10 cellular contexts compared by ENCODE assay signal in genomic region chr6:111759413-111759835, GRCh38.
DNase-seq lines count a peak whose midpoint lies in the region; ATAC-seq and TF ChIP-seq lines count a peak whose summit lies in the region.
"Had no signal": no experiment of that assay in that cellular context is flagged by ENCODE, and none has a peak within 500 bp of the region (broad histone marks: within the 10 kb centered on the region; RNA-seq: fewer than 3 reads in every experiment).

No MANE protein-coding gene starts in this region.

- H3K27me3 ChIP-seq in AG04450 (ENCODE audit: control insufficient read depth, insufficient read depth, low read length): no peaks in the 10 kb centered on the region
- no peaks in the 10 kb centered on the region for H3K27me3 ChIP-seq in Peyer's patch
- H3K27me3 ChIP-seq in colonic mucosa: no peaks in the 10 kb centered on the region

- intact Hi-C loops in colonic mucosa (cut with DNase I): no loop called here

- peaks cover 6% of the 10 kb centered on the region for H3K36me3 Mint-ChIP-seq in natural killer cell treated with Interleukin-12 subunit alpha and Interleukin-12 subunit beta and Interleukin-15 and Interleukin-18, amount 100 ng/mL, for 72 hours

- H3K4me3 ChIP-seq in AG04450 (ENCODE audit: low read depth, low read length) (peak overlapping the region; percentile 21), Peyer's patch (peak overlapping the region; percentile 26 to 37 (median 33)), colonic mucosa (peak overlapping the region; percentile 6)

- H3K9me3 ChIP-seq in AG04450 (ENCODE audit: control insufficient read depth, insufficient read depth, low read length): no peaks in the 10 kb centered on the region
- H3K9me3 ChIP-seq in Peyer's patch: no peaks in the 10 kb centered on the region
- no peaks in the 10 kb centered on the region for H3K9me3 ChIP-seq in colonic mucosa
- H3K9me3 ChIP-seq: neutrophil had no signal

- no peak for TF ChIP-seq CTCF in AG04450 (IDR thresholded peaks at IDR 0.05; ENCODE audit: low read depth, low read length)
- TF ChIP-seq CTCF in Peyer's patch (IDR thresholded peaks at IDR 0.05): no peak
- TF ChIP-seq CTCF in colonic mucosa (IDR thresholded peaks at IDR 0.05): no peak
- TF ChIP-seq CTCF in omental fat pad (IDR thresholded peaks at IDR 0.05): no peak

- ATAC-seq in natural killer cell treated with Interleukin-12 subunit alpha and Interleukin-12 subunit beta and Interleukin-15 and Interleukin-18, amount 100 ng/mL, for 72 hours: peak; percentile 16 to 24
- ATAC-seq in omental fat pad (ENCODE audit: low FRiP score) (no peak), GM18909 (IDR thresholded peaks at IDR 0.05; ENCODE audit: poor library complexity, unreplicated experiment) (no peak)
- ATAC-seq: PC-3 had no signal

- DNase-seq in AG04450 (ENCODE audit: low read depth, low spot score) (no peak), Peyer's patch (no peak), colonic mucosa (no peak), omental fat pad (ENCODE audit: low spot score) (no peak), NCI-H1105 (lab: John Stamatoyannopoulos, UW) (no peak), T-helper 9 cell (no peak)
- peak; percentile 51 for DNase-seq in natural killer cell treated with Interleukin-12 subunit alpha and Interleukin-12 subunit beta and Interleukin-15 and Interleukin-18, amount 100 ng/mL, for 72 hours (ENCODE audit: low spot score)
- DNase-seq: PC-3 had no signal

- H3K27me3 Mint-ChIP-seq in natural killer cell treated with Interleukin-12 subunit alpha and Interleukin-12 subunit beta and Interleukin-15 and Interleukin-18, amount 100 ng/mL, for 72 hours: no peaks in the 10 kb centered on the region

- H3K4me1 ChIP-seq in Peyer's patch (peaks cover 0 to 18% (median 8%) of the 10 kb centered on the region in 4 donors), colonic mucosa (no peaks in the 10 kb centered on the region)

- H3K9ac ChIP-seq in colonic mucosa (ENCODE audit: low read depth in 2 of 2, low read length in 2 of 2): peak overlapping the region; percentile 36 to 48

- H3K9me3 Mint-ChIP-seq in natural killer cell treated with Interleukin-12 subunit alpha and Interleukin-12 subunit beta and Interleukin-15 and Interleukin-18, amount 100 ng/mL, for 72 hours: no peaks in the 10 kb centered on the region

- CTCF ChIA-PET in AG04450 (lab: Charles Lee): interaction anchor here (0.5 to 1.3 kb wide), 3 partner anchors 34 to 316 kb away, joined by 3 to 5 read pairs (median 3); no protein-coding TSS in a partner anchor

- H3K27ac ChIP-seq in AG04450 (ENCODE audit: low read depth, low read length) (peak overlapping the region; percentile 81), Peyer's patch (peak overlapping the region; percentile 72 to 86 (median 80)), colonic mucosa (peak overlapping the region; percentile 56)
- H3K27ac ChIP-seq: neutrophil had no signal

- POLR2A ChIA-PET in AG04450 (lab: Yijun Ruan, JAX): no interaction called here

- H3K4me1 Mint-ChIP-seq in natural killer cell treated with Interleukin-12 subunit alpha and Interleukin-12 subunit beta and Interleukin-15 and Interleukin-18, amount 100 ng/mL, for 72 hours (ENCODE audit: low read depth in 2 of 2): peaks cover 77 to 93% of the 10 kb centered on the region in 2 donors

- no peaks in the 10 kb centered on the region for H3K36me3 ChIP-seq in Peyer's patch
- no peaks in the 10 kb centered on the region for H3K36me3 ChIP-seq in colonic mucosa
- H3K36me3 ChIP-seq: neutrophil had no signal

- TF ChIP-seq POLR2A in Peyer's patch (IDR thresholded peaks at IDR 0.05): no peak

- H3K27ac Mint-ChIP-seq in natural killer cell treated with Interleukin-12 subunit alpha and Interleukin-12 subunit beta and Interleukin-15 and Interleukin-18, amount 100 ng/mL, for 72 hours: peak overlapping the region in 1 of 2 donors; percentile 99

- peak overlapping the region; percentile 96 for H3K4me3 Mint-ChIP-seq in natural killer cell treated with Interleukin-12 subunit alpha and Interleukin-12 subunit beta and Interleukin-15 and Interleukin-18, amount 100 ng/mL, for 72 hours

Comparison
In these comparisons a context has a peak if more than half of its experiments do, and no peak if none do; other contexts are left out.
1. ATAC-seq: peak in natural killer cell treated with Interleukin-12 subunit alpha and Interleukin-12 subunit beta and Interleukin-15 and Interleukin-18, amount 100 ng/mL, for 72 hours (2 of 2); none in omental fat pad (single experiment) and GM18909 (single experiment).
2. Peak in every context shown above with its lines, with median percentiles within 50 percentile points of each other: H3K27ac ChIP-seq and H3K4me3 ChIP-seq.